In the genomic region with DNA sequence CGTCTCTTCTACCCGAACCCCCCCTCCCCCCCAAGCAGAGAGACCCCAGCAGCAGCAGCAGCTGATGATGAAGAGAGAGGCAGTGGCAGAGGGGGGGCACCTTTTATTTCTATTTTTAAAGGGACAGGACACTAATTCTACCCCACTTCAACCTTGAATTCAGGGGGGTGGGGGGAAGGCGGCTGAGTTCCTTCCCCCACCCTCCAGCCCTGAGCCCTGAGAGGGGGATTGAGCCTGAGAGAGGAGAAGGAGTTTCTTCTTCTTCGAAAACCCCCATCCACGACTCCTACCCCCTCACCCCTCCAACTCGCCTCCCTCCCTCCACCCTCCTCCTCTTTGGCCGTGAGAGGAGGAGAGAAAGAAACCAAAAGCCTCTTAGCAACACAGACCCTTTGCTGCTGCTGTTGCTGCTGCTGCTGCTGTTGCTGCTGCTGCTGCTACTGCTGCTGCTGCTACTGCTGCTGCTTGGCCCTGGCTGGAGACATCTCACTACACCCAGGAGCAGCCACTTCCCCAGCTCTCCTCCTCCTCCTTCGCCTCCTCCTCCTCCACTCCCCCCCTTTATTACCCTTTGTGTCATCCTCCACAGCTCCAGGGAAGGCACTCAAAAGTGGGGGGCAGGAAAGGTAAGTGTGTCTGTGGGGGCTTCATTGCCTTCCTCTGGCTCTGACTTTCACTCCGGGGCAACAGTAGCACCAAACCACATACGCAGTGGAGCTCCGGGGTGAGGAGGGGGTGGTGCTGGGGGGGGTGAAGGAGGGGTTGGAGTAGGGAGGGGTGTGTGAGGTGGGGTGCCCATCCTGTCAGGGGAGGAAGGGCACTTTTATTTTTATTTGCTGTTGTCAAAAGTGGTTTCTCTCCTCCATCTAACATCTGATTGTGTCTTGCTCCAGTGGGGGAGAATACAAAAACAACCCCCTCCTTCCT, we compare ENCODE assay signal across 8 cellular contexts. TPM values are rescaled to one million over a fixed set of nuclear protein-coding genes. Genes with fewer than 3 reads are reported as not detected.
A peak's percentile ranks its signal among the peaks of the same experiment; 100 is the strongest.
DNase-seq lines count a peak whose midpoint lies in the region; ATAC-seq and TF ChIP-seq lines count a peak whose summit lies in the region.

A gene (plus strand): TSS at position 33 of the 927 bp plus-strand sequence.

- H3K36me3 Mint-ChIP-seq in CD4-positive, CD25-positive, alpha-beta regulatory T cell, result no peaks in the 10 kb centered on the region

- no peak for TF ChIP-seq CTCF in adrenal gland (IDR thresholded peaks at IDR 0.05)
- TF ChIP-seq CTCF in right atrium auricular region (IDR thresholded peaks at IDR 0.05), result no peak
- no peak for TF ChIP-seq CTCF in retinal pigment epithelial cell (conservative IDR thresholded peaks at IDR 0.05; ENCODE audit: low read depth, low read length)

- intact Hi-C loops in adrenal gland (cut with DNase I), result no loop called here

- H3K27ac ChIP-seq in CD4-positive, CD25-positive, alpha-beta regulatory T cell (ENCODE audit: insufficient read depth, low read length, poor library complexity, severe bottlenecking), result peak within 1 kb of the TSS; percentile 96
- peak within 1 kb of the TSS; percentile 88 to 98 (median 95) for H3K27ac ChIP-seq in adrenal gland
- peak within 1 kb of the TSS; percentile 94 for H3K27ac ChIP-seq in right atrium auricular region

- TF ChIP-seq POLR2A in adrenal gland (IDR thresholded peaks at IDR 0.05), result peak; percentile 9 to 64

- H3K4me1 Mint-ChIP-seq in CD4-positive, CD25-positive, alpha-beta regulatory T cell, result peaks cover 25 to 73% (median 44%) of the 10 kb centered on the region in 4 donors

- H3K36me3 ChIP-seq in CD4-positive, CD25-positive, alpha-beta regulatory T cell (ENCODE audit: control insufficient read depth, insufficient read depth, low read length), result no peaks in the 10 kb centered on the region
- H3K36me3 ChIP-seq in adrenal gland (replicated peaks in 1 of 2) (no peaks in the 10 kb centered on the region), right atrium auricular region (no peaks in the 10 kb centered on the region)

- peaks cover 5% of the 10 kb centered on the region for H3K27me3 Mint-ChIP-seq in CD4-positive, CD25-positive, alpha-beta regulatory T cell

- H3K9me3 ChIP-seq in CD4-positive, CD25-positive, alpha-beta regulatory T cell (ENCODE audit: control insufficient read depth in 2 of 2, low read length in 2 of 2), result no peaks in the 10 kb centered on the region
- H3K9me3 ChIP-seq in adrenal gland (replicated peaks in 1 of 3) (no peaks in the 10 kb centered on the region), right atrium auricular region (no peaks in the 10 kb centered on the region)

- no peaks in the 10 kb centered on the region for H3K27me3 ChIP-seq in CD4-positive, CD25-positive, alpha-beta regulatory T cell (ENCODE audit: control insufficient read depth, insufficient read depth, low read length)
- no peaks in the 10 kb centered on the region for H3K27me3 ChIP-seq in adrenal gland
- H3K27me3 ChIP-seq in right atrium auricular region, result no peaks in the 10 kb centered on the region

- H3K9me3 Mint-ChIP-seq in CD4-positive, CD25-positive, alpha-beta regulatory T cell, result no peaks in the 10 kb centered on the region

- 0 to 3% (median 0%) methylated on average over 10 to 11 of the region's 11 CpGs for WGBS in adrenal gland, 4 donors

- H3K27ac Mint-ChIP-seq in CD4-positive, CD25-positive, alpha-beta regulatory T cell, result peak within 1 kb of the TSS; percentile 98 to 99 (median 98)

- H3K4me1 ChIP-seq in CD4-positive, CD25-positive, alpha-beta regulatory T cell (ENCODE audit: control insufficient read depth, insufficient read depth, low read length, poor library complexity, severe bottlenecking), result peaks cover 44% of the 10 kb centered on the region
- peaks cover 15 to 56% of the 10 kb centered on the region in 2 donors for H3K4me1 ChIP-seq in adrenal gland (replicated peaks in 1 of 2)
- H3K4me1 ChIP-seq in right atrium auricular region, result peaks cover 0 to 40% of the 10 kb centered on the region in 2 donors

- DNase-seq in CD4-positive, CD25-positive, alpha-beta regulatory T cell, result peak; percentile 54 to 74 (median 72)
- DNase-seq in RKO (ENCODE audit: low spot score) (peak; percentile 57), adrenal gland (peak in 6 of 7 donors; percentile 53 to 77 (median 58)), right atrium auricular region (ENCODE audit: low spot score) (no peak), retinal pigment epithelial cell (ENCODE audit: low read depth) (peak; percentile 22), NCI-H187 (lab: John Stamatoyannopoulos, UW) (no peak)

- H3K4me3 Mint-ChIP-seq in CD4-positive, CD25-positive, alpha-beta regulatory T cell, result peak within 1 kb of the TSS; percentile 88 to 99 (median 96)

- H3K4me3 ChIP-seq in CD4-positive, CD25-positive, alpha-beta regulatory T cell (ENCODE audit: low read depth, low read length), result peak within 1 kb of the TSS; percentile 83
- H3K4me3 ChIP-seq in adrenal gland (peak within 1 kb of the TSS; percentile 65 to 79 (median 73)), right atrium auricular region (peak within 1 kb of the TSS; percentile 79 to 89), retinal pigment epithelial cell (ENCODE audit: low read length) (peak within 1 kb of the TSS; percentile 79)

- ATAC-seq in CD4-positive, CD25-positive, alpha-beta regulatory T cell (ENCODE audit: low read depth in 2 of 2), result peak; percentile 40 to 46
- ATAC-seq in GM19035 (IDR thresholded peaks at IDR 0.05; ENCODE audit: unreplicated experiment), result peak; percentile 37
- ATAC-seq in HG03280 (IDR thresholded peaks at IDR 0.05; ENCODE audit: unreplicated experiment), result peak; percentile 46

RNA-seq across cellular contexts. Expression of the gene that starts here (rescaled TPM):
- 62.6 TPM for total RNA-seq in CD4-positive, CD25-positive, alpha-beta regulatory T cell
- polyA plus RNA-seq in CD4-positive, CD25-positive, alpha-beta regulatory T cell, result 10 to 100 TPM; 11.7 to 14.9 (median 13.0) TPM
- total RNA-seq in adrenal gland, result 10 to 100 TPM; 15.6 to 61.7 (median 41.5) TPM
- polyA plus RNA-seq in adrenal gland, result 10 to 100 TPM in 2 of 3 donors, 1 to 10 TPM in 1; 5.6 to 26.4 (median 24.8) TPM
- total RNA-seq in right atrium auricular region, result 10 to 100 TPM; 14.5 to 22.8 TPM

Comparison
In these comparisons a context has a peak if more than half of its experiments do, and no peak if none do; other contexts are left out.
1. DNase-seq: peak in CD4-positive, CD25-positive, alpha-beta regulatory T cell (3 of 3), RKO (single experiment), adrenal gland (6 of 7) and retinal pigment epithelial cell (single experiment); none in right atrium auricular region (single experiment) and NCI-H187 (0 of 2).
2. Peak in every context shown above with its lines, with median percentiles within 50 percentile points of each other: ATAC-seq, H3K27ac ChIP-seq and H3K4me3 ChIP-seq.